In the genomic region with DNA sequence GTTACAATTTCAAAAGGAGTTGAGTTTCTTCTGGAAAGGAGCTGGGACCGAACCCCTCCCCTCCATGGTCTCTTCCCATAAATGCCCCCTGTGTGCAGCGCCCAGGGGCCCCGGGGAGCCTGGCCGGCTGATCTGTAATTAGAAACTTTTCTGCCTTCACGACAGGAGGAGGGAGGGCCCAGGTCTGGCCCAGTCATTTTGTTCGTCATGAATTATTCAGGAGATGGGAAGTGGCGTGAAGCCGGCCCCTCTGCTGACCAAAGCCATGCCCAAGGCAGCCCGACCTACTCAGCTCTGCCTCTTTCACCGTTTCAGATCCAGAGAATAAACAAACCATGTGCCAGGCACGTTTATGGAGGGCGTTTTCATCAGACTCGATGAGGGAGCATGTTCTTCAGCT, we compare ENCODE assay signal across 17 cellular contexts. TPM values are rescaled to one million over a fixed set of nuclear protein-coding genes. Genes with fewer than 3 reads are reported as not detected.
A peak's percentile ranks its signal among the peaks of the same experiment; 100 is the strongest.
DNase-seq lines count a peak whose midpoint lies in the region; ATAC-seq and TF ChIP-seq lines count a peak whose summit lies in the region.
"Had no signal": no experiment of that assay in that cellular context is flagged by ENCODE, and none has a peak within 500 bp of the region (broad histone marks: within the 10 kb centered on the region; RNA-seq: fewer than 3 reads in every experiment).

No MANE protein-coding gene starts in this region.

- peak overlapping the region; percentile 64; the same call in 1 of the 2 replicates for H3K27ac ChIP-seq in HUES6 (ENCODE audit: low read depth, low read length)
- H3K27ac ChIP-seq in parathyroid adenoma: no peak overlapping the region
- H3K27ac ChIP-seq: sigmoid colon, upper lobe of right lung had no signal

- H2AFZ ChIP-seq in parathyroid adenoma: peak overlapping the region; percentile 45

- peak; percentile 87 for ATAC-seq in WTC11
- no peak for ATAC-seq in activated T-cell treated with anti-CD3 and anti-CD28 coated beads, Interleukin-2, amount 50 U/mL, for 72 hours (replicated peaks in 1 of 2)
- ATAC-seq: activated CD8-positive, alpha-beta memory T cell treated with anti-CD3 and anti-CD28 coated beads, Interleukin-2, amount 10 ng/mL, durations not matched to agents 7 days and 5 days; stimulated activated memory B cell treated with anti-CD40 and anti-IgM and Interleukin-4, amounts not matched to agents 10 μg/mL and 1 μg/mL and 100 μg/mL, for 72 hours; upper lobe of right lung had no signal

- peaks cover 4% of the 10 kb centered on the region for H3K9me3 Mint-ChIP-seq in WTC11
- H3K9me3 Mint-ChIP-seq in activated T-cell treated with anti-CD3 and anti-CD28 coated beads, Interleukin-2, amount 50 U/mL, for 72 hours: no peaks in the 10 kb centered on the region
- H3K9me3 Mint-ChIP-seq: activated naive CD4-positive, alpha-beta T cell treated with anti-CD3 and anti-CD28 coated beads for 36 hours had no signal

- H3K27ac Mint-ChIP-seq in WTC11: peak overlapping the region; percentile 94
- no peak overlapping the region for H3K27ac Mint-ChIP-seq in activated T-cell treated with anti-CD3 and anti-CD28 coated beads, Interleukin-2, amount 50 U/mL, for 72 hours
- H3K27ac Mint-ChIP-seq: activated CD8-positive, alpha-beta memory T cell treated with anti-CD3 and anti-CD28 coated beads, Interleukin-2, amount 10 ng/mL, durations not matched to agents 7 days and 5 days; activated naive CD4-positive, alpha-beta T cell treated with anti-CD3 and anti-CD28 coated beads for 36 hours; naive B cell; stimulated activated memory B cell treated with anti-CD40 and anti-IgM and Interleukin-4, amounts not matched to agents 10 μg/mL and 1 μg/mL and 100 μg/mL, for 72 hours had no signal

- H3K9ac ChIP-seq in HUES6 (ENCODE audit: low read length) (no peak overlapping the region), iPS-15b (ENCODE audit: low read depth, low read length) (peak overlapping the region; percentile 18), parathyroid adenoma (no peak overlapping the region)

- H3K27me3 ChIP-seq in HUES6 (ENCODE audit: control insufficient read depth, insufficient read depth, low read length) (no peaks in the 10 kb centered on the region), iPS-15b (ENCODE audit: control insufficient read depth, insufficient read depth, low read length) (no peaks in the 10 kb centered on the region), parathyroid adenoma (ENCODE audit: control insufficient read depth, insufficient read depth, low read length) (no peaks in the 10 kb centered on the region)
- H3K27me3 ChIP-seq: upper lobe of right lung had no signal

- H3K4me1 Mint-ChIP-seq in WTC11: peaks cover 23% of the 10 kb centered on the region
- peaks cover 6% of the 10 kb centered on the region for H3K4me1 Mint-ChIP-seq in activated T-cell treated with anti-CD3 and anti-CD28 coated beads, Interleukin-2, amount 50 U/mL, for 72 hours (ENCODE audit: low read depth)
- H3K4me1 Mint-ChIP-seq: activated CD8-positive, alpha-beta memory T cell treated with anti-CD3 and anti-CD28 coated beads, Interleukin-2, amount 10 ng/mL, durations not matched to agents 7 days and 5 days; naive B cell had no signal

- no peak for TF ChIP-seq CTCF in WTC11 (IDR thresholded peaks at IDR 0.05)
- TF ChIP-seq CTCF in parathyroid adenoma (IDR thresholded peaks at IDR 0.05): no peak

- H3K4me1 ChIP-seq in HUES6 (ENCODE audit: control insufficient read depth, insufficient read depth, low read length) (peaks cover 11% of the 10 kb centered on the region), iPS-15b (ENCODE audit: control insufficient read depth, insufficient read depth, low read length) (peaks cover 7% of the 10 kb centered on the region), parathyroid adenoma (no peaks in the 10 kb centered on the region)
- H3K4me1 ChIP-seq: upper lobe of right lung had no signal

- CTCF ChIA-PET in WTC11 (lab: Charles Lee): interaction anchor here (0.6 to 2.7 kb wide), 8 partner anchors 11 to 167 kb away, joined by 3 to 24 read pairs (median 4); no protein-coding TSS in a partner anchor

- H3K4me3 Mint-ChIP-seq in WTC11: peak overlapping the region; percentile 56
- no peak overlapping the region for H3K4me3 Mint-ChIP-seq in activated T-cell treated with anti-CD3 and anti-CD28 coated beads, Interleukin-2, amount 50 U/mL, for 72 hours
- H3K4me3 Mint-ChIP-seq: activated CD8-positive, alpha-beta memory T cell treated with anti-CD3 and anti-CD28 coated beads, Interleukin-2, amount 10 ng/mL, durations not matched to agents 7 days and 5 days; activated naive CD4-positive, alpha-beta T cell treated with anti-CD3 and anti-CD28 coated beads for 36 hours; naive B cell; stimulated activated memory B cell treated with anti-CD40 and anti-IgM and Interleukin-4, amounts not matched to agents 10 μg/mL and 1 μg/mL and 100 μg/mL, for 72 hours had no signal

- no peaks in the 10 kb centered on the region for H3K36me3 Mint-ChIP-seq in WTC11
- no peaks in the 10 kb centered on the region for H3K36me3 Mint-ChIP-seq in activated T-cell treated with anti-CD3 and anti-CD28 coated beads, Interleukin-2, amount 50 U/mL, for 72 hours (ENCODE audit: insufficient read depth in 2 of 2)
- H3K36me3 Mint-ChIP-seq: activated CD8-positive, alpha-beta memory T cell treated with anti-CD3 and anti-CD28 coated beads, Interleukin-2, amount 10 ng/mL, durations not matched to agents 7 days and 5 days; naive B cell; stimulated activated memory B cell treated with anti-CD40 and anti-IgM and Interleukin-4, amounts not matched to agents 10 μg/mL and 1 μg/mL and 100 μg/mL, for 72 hours had no signal

- DNase-seq in WTC11 (ENCODE audit: low spot score) (peak; percentile 61), NOMO-1 treated with DMSO at 0.1 percent for 48 hours (lab: John Stamatoyannopoulos, UW; ENCODE audit: unreplicated experiment) (no peak), NK-92 (lab: John Stamatoyannopoulos, UW; ENCODE audit: unreplicated experiment) (no peak), SK-N-DZ (ENCODE audit: low spot score) (no peak)
- no peak for DNase-seq in activated T-cell treated with anti-CD3 and anti-CD28 coated beads, Interleukin-2, amount 50 U/mL, for 72 hours
- DNase-seq: activated CD8-positive, alpha-beta memory T cell treated with anti-CD3 and anti-CD28 coated beads, Interleukin-2, amount 10 ng/mL, durations not matched to agents 7 days and 5 days; activated naive CD4-positive, alpha-beta T cell treated with anti-CD3 and anti-CD28 coated beads for 36 hours; central memory CD4-positive, alpha-beta T cell; left cardiac atrium; naive B cell; sigmoid colon; upper lobe of right lung had no signal

- H3K4me3 ChIP-seq in HUES6 (ENCODE audit: low read depth, low read length): 0 out of 2 replicates have a peak overlapping the region, but pooled peaks have one; percentile 7
- peak overlapping the region; percentile 1 for H3K4me3 ChIP-seq in iPS-15b (ENCODE audit: low read depth, low read length)
- H3K4me3 ChIP-seq in parathyroid adenoma (ENCODE audit: low read depth, low read length): no peak overlapping the region
- H3K4me3 ChIP-seq: sigmoid colon, upper lobe of right lung had no signal

- H3K79me2 ChIP-seq in parathyroid adenoma: no peaks in the 10 kb centered on the region

- H3K9me3 ChIP-seq in HUES6 (ENCODE audit: control insufficient read depth, insufficient read depth, low read depth, low read length) (no peaks in the 10 kb centered on the region), iPS-15b (ENCODE audit: control insufficient read depth, insufficient read depth, low read length) (no peaks in the 10 kb centered on the region), parathyroid adenoma (ENCODE audit: control insufficient read depth, low read length) (no peaks in the 10 kb centered on the region)
- H3K9me3 ChIP-seq: sigmoid colon, upper lobe of right lung had no signal

- H3K4me2 ChIP-seq in parathyroid adenoma (ENCODE audit: low read length): no peak overlapping the region

- POLR2A ChIA-PET in WTC11 (lab: Charles Lee): interaction anchor here (0.5 to 1.4 kb wide), 7 partner anchors 13 to 48 kb away, joined by 3 to 12 read pairs (median 3); no protein-coding TSS in a partner anchor

- H3K36me3 ChIP-seq in HUES6 (ENCODE audit: control insufficient read depth, insufficient read depth, low read length): no peaks in the 10 kb centered on the region
- H3K36me3 ChIP-seq in iPS-15b (ENCODE audit: control insufficient read depth, insufficient read depth, low read length): no peaks in the 10 kb centered on the region
- no peaks in the 10 kb centered on the region for H3K36me3 ChIP-seq in parathyroid adenoma (ENCODE audit: control insufficient read depth, insufficient read depth, low read length)
- H3K36me3 ChIP-seq: sigmoid colon, upper lobe of right lung had no signal

- H3K27me3 Mint-ChIP-seq in WTC11 (ENCODE audit: low read depth): no peaks in the 10 kb centered on the region
- peaks cover 23% of the 10 kb centered on the region for H3K27me3 Mint-ChIP-seq in activated T-cell treated with anti-CD3 and anti-CD28 coated beads, Interleukin-2, amount 50 U/mL, for 72 hours (ENCODE audit: low read depth)

TF ChIP-seq in WTC11, 78 proteins besides CTCF, POLR2A, EP300 and RAD21:
- TF ChIP-seq ZNF121 (CRISPR knock-in tag; IDR thresholded peaks at IDR 0.05): 0 out of 2 replicates have a peak, but pooled peaks have one; percentile 16
- peak; percentile 95 for TF ChIP-seq ZNF423 (CRISPR knock-in tag; IDR thresholded peaks at IDR 0.05)
- no peak for TF ChIP-seq ELF4 (CRISPR knock-in tag; IDR thresholded peaks at IDR 0.05; ENCODE audit: low read depth)

RNA-seq across cellular contexts. Expression of a gene that starts 33.3 kb away (rescaled TPM):
- total RNA-seq in WTC11 (2021): 64.5 to 71.9 TPM (median 71.5 TPM) in 3 replicates
- 18.3 and 21.3 TPM in 2 replicates for polyA plus RNA-seq in SK-N-DZ (2014; cell fraction: cytosol; rRNA removed)
- 9.6 and 10.6 TPM in 2 replicates for polyA plus RNA-seq in SK-N-DZ (2014; cell fraction: nucleus; rRNA removed)
- total RNA-seq in activated T-cell treated with anti-CD3 and anti-CD28 coated beads, Interleukin-2, amount 50 U/mL, for 72 hours: 1 to 10 TPM; 5.6 to 6.6 TPM
- total RNA-seq: glomerular endothelial cell had no signal

RNA-seq across cellular contexts. Expression of a gene that starts 35.7 kb away (rescaled TPM):
- 511 to 573 TPM (median 515 TPM) in 3 replicates for total RNA-seq in WTC11 (2021)
- polyA plus RNA-seq in SK-N-DZ (2014; cell fraction: cytosol; rRNA removed): 999 and 1,038 TPM in 2 replicates
- 1,535 and 1,833 TPM in 2 replicates for polyA plus RNA-seq in SK-N-DZ (2014; cell fraction: nucleus; rRNA removed)
- 100 to 1,000 TPM; 282 to 295 TPM for total RNA-seq in activated T-cell treated with anti-CD3 and anti-CD28 coated beads, Interleukin-2, amount 50 U/mL, for 72 hours

RNA-seq across cellular contexts. Expression of a gene that starts 44.0 kb away (rescaled TPM):
- total RNA-seq in WTC11 (2021): 59.5 to 75.3 TPM (median 60.4 TPM) in 3 replicates
- polyA plus RNA-seq in SK-N-DZ (2014; cell fraction: cytosol; rRNA removed): 42.8 and 57.2 TPM in 2 replicates
- 20.8 and 32.6 TPM in 2 replicates for polyA plus RNA-seq in SK-N-DZ (2014; cell fraction: nucleus; rRNA removed)
- 10 to 100 TPM; 44.5 to 68.0 TPM for total RNA-seq in activated T-cell treated with anti-CD3 and anti-CD28 coated beads, Interleukin-2, amount 50 U/mL, for 72 hours

RNA-seq across cellular contexts. Expression of a gene that starts 44.0 kb away (rescaled TPM):
- 29.8 to 36.9 TPM (median 33.9 TPM) in 3 replicates for total RNA-seq in WTC11 (2021)
- polyA plus RNA-seq in SK-N-DZ (2014; cell fraction: cytosol; rRNA removed): 33.7 and 37.8 TPM in 2 replicates
- polyA plus RNA-seq in SK-N-DZ (2014; cell fraction: nucleus; rRNA removed): 45.4 and 54.2 TPM in 2 replicates
- 10 to 100 TPM; 29.4 to 37.9 TPM for total RNA-seq in activated T-cell treated with anti-CD3 and anti-CD28 coated beads, Interleukin-2, amount 50 U/mL, for 72 hours
